ENCODE assay signal across 9 cellular contexts in the genomic region with DNA sequence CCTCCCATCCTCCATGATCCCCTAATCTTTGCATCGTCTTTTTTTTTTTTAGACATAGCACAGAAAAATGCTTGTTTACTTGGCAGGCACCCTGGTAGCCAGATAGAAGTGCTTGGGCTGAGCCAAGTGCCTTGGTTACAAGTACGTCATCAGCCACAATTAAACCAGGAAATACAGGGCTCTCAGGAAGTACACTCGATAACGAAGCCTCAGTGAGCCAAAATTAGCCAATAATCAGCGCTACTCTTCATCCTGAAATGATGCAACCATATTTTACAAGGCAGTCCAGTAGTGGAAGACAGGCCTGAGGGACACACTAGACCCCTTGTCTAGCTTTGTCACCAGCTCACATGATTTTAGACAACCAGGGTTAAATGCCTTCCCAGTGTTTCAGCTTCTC.
DNase-seq lines count a peak whose midpoint lies in the region; ATAC-seq and TF ChIP-seq lines count a peak whose summit lies in the region.
"Had no signal": no experiment of that assay in that cellular context is flagged by ENCODE, and none has a peak within 500 bp of the region (broad histone marks: within the 10 kb centered on the region; RNA-seq: fewer than 3 reads in every experiment).

No MANE protein-coding gene starts in this region.

- H3K36me3 ChIP-seq in osteoblast (ENCODE audit: insufficient read depth, low read length): no peaks in the 10 kb centered on the region

- H2AFZ ChIP-seq in osteoblast (ENCODE audit: low read length): no peak overlapping the region

- DNase-seq in NCI-H2196 treated with DMSO at 0.1 percent for 48 hours (lab: John Stamatoyannopoulos, UW; ENCODE audit: unreplicated experiment) (peak; percentile 25), fibroblast of mammary gland (ENCODE audit: low read depth) (peak; percentile 26), pons (ENCODE audit: low spot score) (peak; percentile 28), osteoblast (ENCODE audit: insufficient read length, low spot score, missing footprints) (no peak), posterior vena cava (ENCODE audit: low spot score) (no peak), NCI-H524 (lab: John Stamatoyannopoulos, UW) (no peak)
- DNase-seq in activated naive CD4-positive, alpha-beta T cell treated with Interleukin-2 at 50 U/mL for 16 hours: no peak
- DNase-seq: NCI-H524 treated with DMSO at 0.1 percent for 48 hours had no signal

- no peak for TF ChIP-seq CTCF in fibroblast of mammary gland (conservative IDR thresholded peaks at IDR 0.05; ENCODE audit: control insufficient read depth, insufficient read depth, low read depth, low read length)
- no peak for TF ChIP-seq CTCF in osteoblast (IDR thresholded peaks at IDR 0.05; ENCODE audit: extremely low read depth, low read depth, low read length)

- H3K27ac ChIP-seq in osteoblast (ENCODE audit: low read depth, low read length): no peak overlapping the region

- no peak overlapping the region for H3K4me2 ChIP-seq in osteoblast (ENCODE audit: insufficient read depth, low read length)

- no peaks in the 10 kb centered on the region for H4K20me1 ChIP-seq in osteoblast (ENCODE audit: insufficient read depth, low read length)

- H3K79me2 ChIP-seq in osteoblast (ENCODE audit: insufficient read depth, low read length): no peaks in the 10 kb centered on the region

- peak; percentile 33 for ATAC-seq in GM18868 (IDR thresholded peaks at IDR 0.05; ENCODE audit: unreplicated experiment)

- no peaks in the 10 kb centered on the region for H3K27me3 ChIP-seq in osteoblast (ENCODE audit: insufficient read depth, low read length)

- no peaks in the 10 kb centered on the region for H3K9me3 ChIP-seq in osteoblast (ENCODE audit: low read depth, low read length)

- no peak overlapping the region for H3K4me3 ChIP-seq in fibroblast of mammary gland (ENCODE audit: control insufficient read depth, low read depth, low read length)
- H3K4me3 ChIP-seq in osteoblast (ENCODE audit: insufficient read depth, low read length): no peak overlapping the region

- intact Hi-C loops in posterior vena cava (cut with DNase I): no loop called here

- no peaks in the 10 kb centered on the region for H3K4me1 ChIP-seq in osteoblast (ENCODE audit: insufficient read depth, low read length)

Comparison
In these comparisons a context has a peak if more than half of its experiments do, and no peak if none do; other contexts are left out.
1. DNase-seq: peak in NCI-H2196 treated with DMSO at 0.1 percent for 48 hours (single experiment), fibroblast of mammary gland (single experiment) and pons (single experiment); none in activated naive CD4-positive, alpha-beta T cell treated with Interleukin-2 at 50 U/mL for 16 hours (single experiment), osteoblast (single experiment), posterior vena cava (single experiment) and NCI-H524 (0 of 2).